19 cellular contexts compared by ENCODE assay signal in genomic region chr14:55851961-55852360, GRCh38.
A peak's percentile ranks its signal among the peaks of the same experiment; 100 is the strongest.
DNase-seq lines count a peak whose midpoint lies in the region; ATAC-seq and TF ChIP-seq lines count a peak whose summit lies in the region.
"Had no signal": no experiment of that assay in that cellular context is flagged by ENCODE, and none has a peak within 500 bp of the region (broad histone marks: within the 10 kb centered on the region; RNA-seq: fewer than 3 reads in every experiment).

No MANE protein-coding gene starts in this region.

- H3K4me3 ChIP-seq in A673 (ENCODE audit: low read depth, low read length, poor library complexity, severe bottlenecking) (no peak overlapping the region), IMR-90 (ENCODE audit: insufficient read depth, low read depth, low read length) (no peak overlapping the region), epithelial cell of esophagus (ENCODE audit: low read length) (no peak overlapping the region), right cardiac atrium (ENCODE audit: low read length) (no peak overlapping the region)
- H3K4me3 ChIP-seq: MG63, SJCRH30 had no signal

- no peak for TF ChIP-seq POLR2A in IMR-90 (IDR thresholded peaks at IDR 0.05; ENCODE audit: low read depth, low read length)

- dilution Hi-C loops in IMR-90 (cut with HindIII; ENCODE audit: low sequenced_read_pairs, unreplicated experiment), result no loop called here

- peaks cover 20% of the 10 kb centered on the region for H3K9me1 ChIP-seq in IMR-90 (ENCODE audit: insufficient read depth, low read length)

- no peak overlapping the region for H2AFZ ChIP-seq in IMR-90 (replicated peaks; ENCODE audit: low read length, poor library complexity)

- TF ChIP-seq CTCF in A673 (conservative IDR thresholded peaks at IDR 0.05; ENCODE audit: low read depth, low read length) (no peak), IMR-90 (conservative IDR thresholded peaks at IDR 0.05; ENCODE audit: low read depth, low read length) (no peak), epithelial cell of esophagus (IDR thresholded peaks at IDR 0.05; ENCODE audit: insufficient read depth, low read depth, low read length, missing control alignments) (no peak)

- no peaks in the 10 kb centered on the region for H4K20me1 ChIP-seq in IMR-90 (ENCODE audit: insufficient read depth, low read length)

- H3K27ac ChIP-seq in A673 (ENCODE audit: low read depth, low read length, poor library complexity, severe bottlenecking) (no peak overlapping the region), IMR-90 (ENCODE audit: insufficient read depth, low read length) (no peak overlapping the region), right cardiac atrium (ENCODE audit: low read length) (no peak overlapping the region)
- H3K27ac ChIP-seq: SJCRH30 had no signal

- no peak for ATAC-seq in IMR-90 (ENCODE audit: low read depth)
- ATAC-seq in right cardiac atrium, result peak in 1 of 2 donors; percentile 50
- no peak for ATAC-seq in HG03045 (IDR thresholded peaks at IDR 0.05; ENCODE audit: unreplicated experiment)
- no peak for ATAC-seq in HG03442 (IDR thresholded peaks at IDR 0.05; ENCODE audit: unreplicated experiment)
- no peak for ATAC-seq in GM21528 (IDR thresholded peaks at IDR 0.05; ENCODE audit: low FRiP score, unreplicated experiment)
- ATAC-seq: Panc1 had no signal

- no peak overlapping the region for H2BK5ac ChIP-seq in IMR-90 (ENCODE audit: low read depth, low read length, poor library complexity, severe bottlenecking)

- H3K56ac ChIP-seq in IMR-90 (ENCODE audit: extremely low read depth, insufficient read depth, low read length), result no peak overlapping the region

- peak overlapping the region; percentile 62; the same call in 1 of the 2 replicates for H4K91ac ChIP-seq in IMR-90 (ENCODE audit: insufficient read depth, low read depth, low read length)

- H2BK20ac ChIP-seq in IMR-90 (ENCODE audit: low read depth, low read length), result peak overlapping the region; percentile 63

- peak overlapping the region in 1 of 2 experiments; percentile 33; a peak in 2 of 4 replicates for H4K8ac ChIP-seq in IMR-90 (ENCODE audit: low read depth in 2 of 2, low read length in 2 of 2)

- TF ChIP-seq RAD21 in IMR-90 (IDR thresholded peaks at IDR 0.05; ENCODE audit: low read length), result no peak

- intact Hi-C loops in A673 (cut with micrococcal nuclease; ENCODE audit: unreplicated experiment) (no loop called here), IMR-90 (cut with micrococcal nuclease) (no loop called here), right cardiac atrium (cut with DNase I) (no loop called here)

- peak overlapping the region; percentile 72; the same call in 1 of the 2 replicates for H3K4ac ChIP-seq in IMR-90 (ENCODE audit: low read depth, low read length)

- H3K36me3 ChIP-seq in A673 (ENCODE audit: insufficient read depth, low read length, poor library complexity, severe bottlenecking), result no peaks in the 10 kb centered on the region
- H3K36me3 ChIP-seq in IMR-90 (ENCODE audit: control insufficient read depth, insufficient read depth, low read length), result no peaks in the 10 kb centered on the region
- H3K36me3 ChIP-seq: MG63, SJCRH30 had no signal

- no peak overlapping the region for H3K23ac ChIP-seq in IMR-90 (ENCODE audit: low read depth, low read length)

- peak; percentile 22 for DNase-seq in A673 (ENCODE audit: low spot score)
- DNase-seq in IMR-90, result no peak
- DNase-seq in epithelial cell of esophagus (ENCODE audit: low read depth), result peak; percentile 32
- peak in 2 of 3 donors; percentile 51 to 60 for DNase-seq in right cardiac atrium
- DNase-seq in NCI-H524 (lab: John Stamatoyannopoulos, UW), result no peak
- DNase-seq: DMS53; GOT3; HCEC 1CT; Kasumi-1; NCI-H187; NCI-H2107; NCI-H774; NK-92 treated with Interleukin-12 subunit alpha and Interleukin-12 subunit beta, amount 100 ng/mL, for 24 hours; SJCRH30 had no signal

- H3K18ac ChIP-seq in IMR-90 (ENCODE audit: low read depth, low read length), result no peak overlapping the region

- H4K5ac ChIP-seq in IMR-90 (ENCODE audit: low read depth, low read length), result no peak overlapping the region

- H2BK120ac ChIP-seq in IMR-90 (ENCODE audit: low read depth, low read length), result peak overlapping the region; percentile 84

- no peaks in the 10 kb centered on the region for H3K27me3 ChIP-seq in A673 (replicated peaks; ENCODE audit: insufficient read depth, low read depth, low read length, poor library complexity)
- no peaks in the 10 kb centered on the region for H3K27me3 ChIP-seq in IMR-90 (ENCODE audit: control insufficient read depth, insufficient read depth, low read length)
- no peaks in the 10 kb centered on the region for H3K27me3 ChIP-seq in right cardiac atrium (ENCODE audit: control insufficient read depth, insufficient read depth)
- H3K27me3 ChIP-seq: MG63, SJCRH30 had no signal

- H2BK15ac ChIP-seq in IMR-90 (ENCODE audit: low read depth, low read length), result 0 out of 3 replicates have a peak overlapping the region, but pooled peaks have one; percentile 71

- POLR2A ChIA-PET in A673 (lab: Charles Lee; ENCODE audit: low non-redundant PET) (no interaction called here), IMR-90 (lab: Charles Lee; ENCODE audit: unreplicated experiment) (no interaction called here)

- peak overlapping the region; percentile 53 for H2AK5ac ChIP-seq in IMR-90 (ENCODE audit: low read depth, low read length)

- WGBS in IMR-90 (ENCODE audit: extremely low coverage in 2 of 2, insufficient read length in 1 of 2), 2 experiments, result no CpG with 5 or more reads among the region's 2 CpGs
- 52% methylated on average over 2 of the region's 2 CpGs for WGBS in right cardiac atrium

- no TSS peak for BruUV-seq in A673 (replicated peaks; lab: Mats Ljungman, UMichigan)
- BruUV-seq in IMR-90 (replicated peaks; lab: Mats Ljungman, UMichigan), result no TSS peak

- H3K9ac ChIP-seq in IMR-90 (ENCODE audit: low read depth, low read length), result no peak overlapping the region

- no peaks in the 10 kb centered on the region for H3K9me3 ChIP-seq in A673 (ENCODE audit: low read depth, low read length, poor library complexity, severe bottlenecking)
- no peaks in the 10 kb centered on the region for H3K9me3 ChIP-seq in IMR-90 (ENCODE audit: control insufficient read depth, insufficient read depth, low read length)
- H3K9me3 ChIP-seq in right cardiac atrium (ENCODE audit: control insufficient read depth, low read length), result no peaks in the 10 kb centered on the region
- H3K9me3 ChIP-seq: MG63, SJCRH30 had no signal

- no peaks in the 10 kb centered on the region for H3K79me1 ChIP-seq in IMR-90 (ENCODE audit: low read depth in 1 of 2, low read length in 2 of 2)

- peaks cover 12% of the 10 kb centered on the region for H3K4me1 ChIP-seq in A673 (ENCODE audit: insufficient read depth, low read length, poor library complexity, severe bottlenecking)
- H3K4me1 ChIP-seq in IMR-90 (ENCODE audit: control insufficient read depth, insufficient read depth, low read length), result peaks cover 13% of the 10 kb centered on the region
- peaks cover 2% of the 10 kb centered on the region for H3K4me1 ChIP-seq in right cardiac atrium (ENCODE audit: control insufficient read depth, insufficient read depth, low read length)
- H3K4me1 ChIP-seq: SJCRH30 had no signal

- in situ Hi-C loops in IMR-90 (cut with MboI; ENCODE audit: low sequenced_read_pairs), result no loop called here

- CTCF ChIA-PET in A673 (lab: Charles Lee), result no interaction called here
- CTCF ChIA-PET in IMR-90 (lab: Yijun Ruan, JAX), result no interaction called here

- 0 out of 2 replicates have a peak overlapping the region, but pooled peaks have one; percentile 42 for H3K14ac ChIP-seq in IMR-90 (replicated peaks; ENCODE audit: low read depth, low read length)

- H2AK9ac ChIP-seq in IMR-90 (replicated peaks; ENCODE audit: low read depth, low read length, poor library complexity), result no peak overlapping the region

- no peak overlapping the region for H3K4me2 ChIP-seq in IMR-90 (ENCODE audit: low read depth, low read length)

TF ChIP-seq in IMR-90, 13 proteins besides CTCF, POLR2A, EP300 and RAD21:
- TF ChIP-seq RCOR1 (IDR thresholded peaks at IDR 0.05; ENCODE audit: insufficient replicate concordance, low read length), result no peak
- TF ChIP-seq CHD1 (IDR thresholded peaks at IDR 0.05; ENCODE audit: low read depth, low read length), result no peak
- no peak for TF ChIP-seq SMC3 (IDR thresholded peaks at IDR 0.05; ENCODE audit: low read depth, low read length)
- TF ChIP-seq MXI1 (IDR thresholded peaks at IDR 0.05; ENCODE audit: borderline replicate concordance, low read depth, low read length), result no peak
- TF ChIP-seq FOS (IDR thresholded peaks at IDR 0.05; ENCODE audit: low read depth, low read length), result no peak
- TF ChIP-seq, protein P1, sequence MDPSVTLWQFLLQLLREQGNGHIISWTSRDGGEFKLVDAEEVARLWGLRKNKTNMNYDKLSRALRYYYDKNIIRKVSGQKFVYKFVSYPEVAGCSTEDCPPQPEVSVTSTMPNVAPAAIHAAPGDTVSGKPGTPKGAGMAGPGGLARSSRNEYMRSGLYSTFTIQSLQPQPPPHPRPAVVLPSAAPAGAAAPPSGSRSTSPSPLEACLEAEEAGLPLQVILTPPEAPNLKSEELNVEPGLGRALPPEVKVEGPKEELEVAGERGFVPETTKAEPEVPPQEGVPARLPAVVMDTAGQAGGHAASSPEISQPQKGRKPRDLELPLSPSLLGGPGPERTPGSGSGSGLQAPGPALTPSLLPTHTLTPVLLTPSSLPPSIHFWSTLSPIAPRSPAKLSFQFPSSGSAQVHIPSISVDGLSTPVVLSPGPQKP (IDR thresholded peaks at IDR 0.05; ENCODE audit: borderline replicate concordance, low read depth, low read length), result no peak
- TF ChIP-seq NFE2L2 (IDR thresholded peaks at IDR 0.05; ENCODE audit: low read depth, low read length), result no peak
- TF ChIP-seq, protein P2, sequence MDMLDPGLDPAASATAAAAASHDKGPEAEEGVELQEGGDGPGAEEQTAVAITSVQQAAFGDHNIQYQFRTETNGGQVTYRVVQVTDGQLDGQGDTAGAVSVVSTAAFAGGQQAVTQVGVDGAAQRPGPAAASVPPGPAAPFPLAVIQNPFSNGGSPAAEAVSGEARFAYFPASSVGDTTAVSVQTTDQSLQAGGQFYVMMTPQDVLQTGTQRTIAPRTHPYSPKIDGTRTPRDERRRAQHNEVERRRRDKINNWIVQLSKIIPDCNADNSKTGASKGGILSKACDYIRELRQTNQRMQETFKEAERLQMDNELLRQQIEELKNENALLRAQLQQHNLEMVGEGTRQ (IDR thresholded peaks at IDR 0.05; ENCODE audit: low read depth, low read length), result no peak
- TF ChIP-seq MAZ (IDR thresholded peaks at IDR 0.05; ENCODE audit: borderline replicate concordance, low read depth, low read length), result no peak
- no peak for TF ChIP-seq RFX5 (IDR thresholded peaks at IDR 0.05; ENCODE audit: low read depth, low read length)
- no peak for TF ChIP-seq MAFK (IDR thresholded peaks at IDR 0.05; ENCODE audit: low read depth, low read length)

Comparison
In these comparisons a context has a peak if more than half of its experiments do, and no peak if none do; other contexts are left out.
1. DNase-seq: peak in A673 (single experiment), epithelial cell of esophagus (single experiment) and right cardiac atrium (2 of 3); none in IMR-90 (single experiment) and NCI-H524 (0 of 2).